Comparison of ENCODE assay signal across 10 cellular contexts in genomic region chr2:98727369-98727749, GRCh38. TPM values are rescaled to one million over a fixed set of nuclear protein-coding genes. Genes with fewer than 3 reads are reported as not detected.
DNase-seq lines count a peak whose midpoint lies in the region; ATAC-seq and TF ChIP-seq lines count a peak whose summit lies in the region.
"Had no signal": no experiment of that assay in that cellular context is flagged by ENCODE, and none has a peak within 500 bp of the region (broad histone marks: within the 10 kb centered on the region; RNA-seq: fewer than 3 reads in every experiment).

No MANE protein-coding gene starts in this region.

- no peak overlapping the region for H3K27ac ChIP-seq in right cardiac atrium (ENCODE audit: low read length)
- peak overlapping the region in 1 of 2 donors; percentile 7 for H3K27ac ChIP-seq in thoracic aorta

- peaks cover 13% of the 10 kb centered on the region for H3K36me3 Mint-ChIP-seq in activated T-cell treated with anti-CD3 and anti-CD28 coated beads, Interleukin-2, amount 50 U/mL, for 4 hours (ENCODE audit: insufficient read depth)
- peaks cover 24% of the 10 kb centered on the region for H3K36me3 Mint-ChIP-seq in activated CD4-positive, alpha-beta memory T cell treated with anti-CD3 and anti-CD28 coated beads for 36 hours
- H3K36me3 Mint-ChIP-seq in stimulated activated naive B cell treated with anti-CD40 and anti-IgM and Interleukin-4, amounts not matched to agents 10 μg/mL and 1 μg/mL and 100 μg/mL, for 72 hours, result peaks cover 2 to 6% of the 10 kb centered on the region in 2 donors

- no peak for TF ChIP-seq CTCF in thoracic aorta (IDR thresholded peaks at IDR 0.05)

- H3K27me3 Mint-ChIP-seq in activated T-cell treated with anti-CD3 and anti-CD28 coated beads, Interleukin-2, amount 50 U/mL, for 4 hours (ENCODE audit: low read depth), result no peaks in the 10 kb centered on the region
- no peaks in the 10 kb centered on the region for H3K27me3 Mint-ChIP-seq in activated CD4-positive, alpha-beta memory T cell treated with anti-CD3 and anti-CD28 coated beads for 36 hours
- H3K27me3 Mint-ChIP-seq in stimulated activated naive B cell treated with anti-CD40 and anti-IgM and Interleukin-4, amounts not matched to agents 10 μg/mL and 1 μg/mL and 100 μg/mL, for 72 hours, result peaks cover 0 to under 1% of the 10 kb centered on the region in 2 donors

- intact Hi-C loops in activated CD4-positive, alpha-beta memory T cell treated with anti-CD3 and anti-CD28 coated beads for 36 hours (cut with micrococcal nuclease), result loop anchor here (1.0 to 2.0 kb wide), 3 partner anchors 9 to 69 kb away; no protein-coding TSS in a partner anchor
- intact Hi-C loops in right cardiac atrium (cut with DNase I), result loop anchor here in 2 of 4 donors (10.0 kb wide), 3 partner anchors 53 to 97 kb away; no protein-coding TSS in a partner anchor

- H3K36me3 ChIP-seq in thoracic aorta, result no peaks in the 10 kb centered on the region
- H3K36me3 ChIP-seq in H7 (replicated peaks; ENCODE audit: control insufficient read depth, insufficient read depth, low read length), result no peaks in the 10 kb centered on the region
- H3K36me3 ChIP-seq: BE2C had no signal

- POLR2A ChIA-PET in activated CD4-positive, alpha-beta memory T cell treated with anti-CD3 and anti-CD28 coated beads for 36 hours (lab: Charles Lee), result interaction anchor here (1.0 to 2.4 kb wide), 2 partner anchors 9 to 44 kb away, joined by 3 to 6 read pairs; no protein-coding TSS in a partner anchor

- no peak for ATAC-seq in activated T-cell treated with anti-CD3 and anti-CD28 coated beads, Interleukin-2, amount 50 U/mL, for 4 hours
- ATAC-seq in right cardiac atrium, result no peak
- ATAC-seq in thoracic aorta (ENCODE audit: insufficient number of reproducible peaks, low FRiP score, low read depth), result no peak
- no peak for ATAC-seq in HG03439 (IDR thresholded peaks at IDR 0.05; ENCODE audit: unreplicated experiment)
- ATAC-seq in stimulated activated naive B cell treated with anti-CD40 and anti-IgM and Interleukin-4, amounts not matched to agents 10 μg/mL and 1 μg/mL and 100 μg/mL, for 72 hours (replicated peaks), result no peak

- H3K9me3 ChIP-seq in right cardiac atrium (ENCODE audit: control insufficient read depth, low read length) (no peaks in the 10 kb centered on the region), thoracic aorta (no peaks in the 10 kb centered on the region)
- H3K9me3 ChIP-seq: BE2C had no signal

- H3K27me3 ChIP-seq in right cardiac atrium (ENCODE audit: control insufficient read depth, insufficient read depth), result no peaks in the 10 kb centered on the region
- no peaks in the 10 kb centered on the region for H3K27me3 ChIP-seq in thoracic aorta (replicated peaks; ENCODE audit: insufficient read depth)
- peaks cover 25% of the 10 kb centered on the region for H3K27me3 ChIP-seq in H7 (ENCODE audit: control insufficient read depth, insufficient read depth, low read length)

- H3K4me3 ChIP-seq in right cardiac atrium (ENCODE audit: low read length) (no peak overlapping the region), thoracic aorta (peak overlapping the region; percentile 88), H7 (ENCODE audit: insufficient read depth, low read depth, low read length) (no peak overlapping the region)

- H3K27ac Mint-ChIP-seq in activated CD4-positive, alpha-beta memory T cell treated with anti-CD3 and anti-CD28 coated beads for 36 hours, result peak overlapping the region; percentile 64
- no peak overlapping the region for H3K27ac Mint-ChIP-seq in stimulated activated naive B cell treated with anti-CD40 and anti-IgM and Interleukin-4, amounts not matched to agents 10 μg/mL and 1 μg/mL and 100 μg/mL, for 72 hours

- H3K4me1 Mint-ChIP-seq in activated T-cell treated with anti-CD3 and anti-CD28 coated beads, Interleukin-2, amount 50 U/mL, for 4 hours (ENCODE audit: low read depth), result peaks cover 72% of the 10 kb centered on the region
- peaks cover 64% of the 10 kb centered on the region for H3K4me1 Mint-ChIP-seq in activated CD4-positive, alpha-beta memory T cell treated with anti-CD3 and anti-CD28 coated beads for 36 hours (ENCODE audit: low read depth)
- peaks cover 11 to 21% of the 10 kb centered on the region in 2 donors for H3K4me1 Mint-ChIP-seq in stimulated activated naive B cell treated with anti-CD40 and anti-IgM and Interleukin-4, amounts not matched to agents 10 μg/mL and 1 μg/mL and 100 μg/mL, for 72 hours

- DNase-seq in activated T-cell treated with anti-CD3 and anti-CD28 coated beads, Interleukin-2, amount 50 U/mL, for 4 hours, result no peak
- DNase-seq in activated T-cell treated with anti-CD3 and anti-CD28 coated beads, Interleukin-2, amount 50 U/mL, for 1 hour, result no peak
- DNase-seq in activated CD4-positive, alpha-beta memory T cell treated with anti-CD3 and anti-CD28 coated beads for 36 hours, result no peak
- DNase-seq in right cardiac atrium, result peak in 2 of 3 donors; percentile 25 to 67
- DNase-seq in thoracic aorta (ENCODE audit: low spot score), result no peak
- no peak for DNase-seq in H7
- DNase-seq in stimulated activated naive B cell treated with anti-CD40 and anti-IgM and Interleukin-4, amounts not matched to agents 10 μg/mL and 1 μg/mL and 100 μg/mL, for 72 hours, result no peak
- DNase-seq: BE2C, NCI-H1694 had no signal

- H3K9me3 Mint-ChIP-seq in activated T-cell treated with anti-CD3 and anti-CD28 coated beads, Interleukin-2, amount 50 U/mL, for 4 hours, result peaks cover 5% of the 10 kb centered on the region
- no peaks in the 10 kb centered on the region for H3K9me3 Mint-ChIP-seq in activated CD4-positive, alpha-beta memory T cell treated with anti-CD3 and anti-CD28 coated beads for 36 hours
- no peaks in the 10 kb centered on the region for H3K9me3 Mint-ChIP-seq in stimulated activated naive B cell treated with anti-CD40 and anti-IgM and Interleukin-4, amounts not matched to agents 10 μg/mL and 1 μg/mL and 100 μg/mL, for 72 hours

- CTCF ChIA-PET in activated CD4-positive, alpha-beta memory T cell treated with anti-CD3 and anti-CD28 coated beads for 36 hours (lab: Charles Lee), result interaction anchor here (1.0 to 4.2 kb wide), 5 partner anchors 9 to 78 kb away, joined by 3 to 34 read pairs (median 4); no protein-coding TSS in a partner anchor

- peak overlapping the region; percentile 70 for H3K4me3 Mint-ChIP-seq in activated T-cell treated with anti-CD3 and anti-CD28 coated beads, Interleukin-2, amount 50 U/mL, for 4 hours
- peak overlapping the region; percentile 90 for H3K4me3 Mint-ChIP-seq in activated CD4-positive, alpha-beta memory T cell treated with anti-CD3 and anti-CD28 coated beads for 36 hours
- H3K4me3 Mint-ChIP-seq in stimulated activated naive B cell treated with anti-CD40 and anti-IgM and Interleukin-4, amounts not matched to agents 10 μg/mL and 1 μg/mL and 100 μg/mL, for 72 hours, result no peak overlapping the region

- 61% methylated on average over 3 of the region's 3 CpGs for WGBS in right cardiac atrium

- H3K4me1 ChIP-seq in right cardiac atrium (ENCODE audit: control insufficient read depth, insufficient read depth, low read length), result peaks cover 5% of the 10 kb centered on the region
- H3K4me1 ChIP-seq in thoracic aorta (ENCODE audit: control insufficient read depth in 1 of 2, low read depth in 2 of 2), result peaks cover 26 to 47% of the 10 kb centered on the region in 2 donors
- H3K4me1 ChIP-seq: BE2C had no signal

RNA-seq across cellular contexts. Expression of gene MGAT4A, which starts 3.6 kb away (rescaled TPM):
- 10 to 100 TPM; 24.8 to 33.1 (median 32.4) TPM for total RNA-seq in activated T-cell treated with anti-CD3 and anti-CD28 coated beads, Interleukin-2, amount 50 U/mL, for 4 hours
- 10 to 100 TPM; 71.9 to 76.7 TPM for total RNA-seq in activated CD4-positive, alpha-beta memory T cell treated with anti-CD3 and anti-CD28 coated beads for 36 hours
- 10 to 100 TPM; 23.5 to 37.2 (median 26.1) TPM for total RNA-seq in right cardiac atrium
- polyA plus RNA-seq in right cardiac atrium, result 5.2 TPM
- total RNA-seq in thoracic aorta, result 10 to 100 TPM; 44.0 to 80.8 TPM
- 0.70 and 2.1 TPM in 2 replicates for total RNA-seq in H7 (2014; rRNA removed; shearing (Covaris generic))

Comparison
In these comparisons a context has a peak if more than half of its experiments do, and no peak if none do; other contexts are left out.
1. DNase-seq: peak in right cardiac atrium (2 of 3); none in activated T-cell treated with anti-CD3 and anti-CD28 coated beads, Interleukin-2, amount 50 U/mL, for 4 hours (single experiment), activated T-cell treated with anti-CD3 and anti-CD28 coated beads, Interleukin-2, amount 50 U/mL, for 1 hour (single experiment), activated CD4-positive, alpha-beta memory T cell treated with anti-CD3 and anti-CD28 coated beads for 36 hours (single experiment), thoracic aorta (single experiment), H7 (single experiment) and stimulated activated naive B cell treated with anti-CD40 and anti-IgM and Interleukin-4, amounts not matched to agents 10 μg/mL and 1 μg/mL and 100 μg/mL, for 72 hours (single experiment).
2. H3K4me3 Mint-ChIP-seq: peak in activated T-cell treated with anti-CD3 and anti-CD28 coated beads, Interleukin-2, amount 50 U/mL, for 4 hours (single experiment) and activated CD4-positive, alpha-beta memory T cell treated with anti-CD3 and anti-CD28 coated beads for 36 hours (single experiment); none in stimulated activated naive B cell treated with anti-CD40 and anti-IgM and Interleukin-4, amounts not matched to agents 10 μg/mL and 1 μg/mL and 100 μg/mL, for 72 hours (0 of 2).